ENCODE assay signal across 1 cellular context in genomic region chr5:146185161-146185560, GRCh38.
TF ChIP-seq lines count a peak whose summit lies in the region.

No MANE protein-coding gene starts in this region.

TF ChIP-seq in GM23338, 12 proteins besides CTCF, POLR2A, EP300 and RAD21:
- TF ChIP-seq, protein P1, sequence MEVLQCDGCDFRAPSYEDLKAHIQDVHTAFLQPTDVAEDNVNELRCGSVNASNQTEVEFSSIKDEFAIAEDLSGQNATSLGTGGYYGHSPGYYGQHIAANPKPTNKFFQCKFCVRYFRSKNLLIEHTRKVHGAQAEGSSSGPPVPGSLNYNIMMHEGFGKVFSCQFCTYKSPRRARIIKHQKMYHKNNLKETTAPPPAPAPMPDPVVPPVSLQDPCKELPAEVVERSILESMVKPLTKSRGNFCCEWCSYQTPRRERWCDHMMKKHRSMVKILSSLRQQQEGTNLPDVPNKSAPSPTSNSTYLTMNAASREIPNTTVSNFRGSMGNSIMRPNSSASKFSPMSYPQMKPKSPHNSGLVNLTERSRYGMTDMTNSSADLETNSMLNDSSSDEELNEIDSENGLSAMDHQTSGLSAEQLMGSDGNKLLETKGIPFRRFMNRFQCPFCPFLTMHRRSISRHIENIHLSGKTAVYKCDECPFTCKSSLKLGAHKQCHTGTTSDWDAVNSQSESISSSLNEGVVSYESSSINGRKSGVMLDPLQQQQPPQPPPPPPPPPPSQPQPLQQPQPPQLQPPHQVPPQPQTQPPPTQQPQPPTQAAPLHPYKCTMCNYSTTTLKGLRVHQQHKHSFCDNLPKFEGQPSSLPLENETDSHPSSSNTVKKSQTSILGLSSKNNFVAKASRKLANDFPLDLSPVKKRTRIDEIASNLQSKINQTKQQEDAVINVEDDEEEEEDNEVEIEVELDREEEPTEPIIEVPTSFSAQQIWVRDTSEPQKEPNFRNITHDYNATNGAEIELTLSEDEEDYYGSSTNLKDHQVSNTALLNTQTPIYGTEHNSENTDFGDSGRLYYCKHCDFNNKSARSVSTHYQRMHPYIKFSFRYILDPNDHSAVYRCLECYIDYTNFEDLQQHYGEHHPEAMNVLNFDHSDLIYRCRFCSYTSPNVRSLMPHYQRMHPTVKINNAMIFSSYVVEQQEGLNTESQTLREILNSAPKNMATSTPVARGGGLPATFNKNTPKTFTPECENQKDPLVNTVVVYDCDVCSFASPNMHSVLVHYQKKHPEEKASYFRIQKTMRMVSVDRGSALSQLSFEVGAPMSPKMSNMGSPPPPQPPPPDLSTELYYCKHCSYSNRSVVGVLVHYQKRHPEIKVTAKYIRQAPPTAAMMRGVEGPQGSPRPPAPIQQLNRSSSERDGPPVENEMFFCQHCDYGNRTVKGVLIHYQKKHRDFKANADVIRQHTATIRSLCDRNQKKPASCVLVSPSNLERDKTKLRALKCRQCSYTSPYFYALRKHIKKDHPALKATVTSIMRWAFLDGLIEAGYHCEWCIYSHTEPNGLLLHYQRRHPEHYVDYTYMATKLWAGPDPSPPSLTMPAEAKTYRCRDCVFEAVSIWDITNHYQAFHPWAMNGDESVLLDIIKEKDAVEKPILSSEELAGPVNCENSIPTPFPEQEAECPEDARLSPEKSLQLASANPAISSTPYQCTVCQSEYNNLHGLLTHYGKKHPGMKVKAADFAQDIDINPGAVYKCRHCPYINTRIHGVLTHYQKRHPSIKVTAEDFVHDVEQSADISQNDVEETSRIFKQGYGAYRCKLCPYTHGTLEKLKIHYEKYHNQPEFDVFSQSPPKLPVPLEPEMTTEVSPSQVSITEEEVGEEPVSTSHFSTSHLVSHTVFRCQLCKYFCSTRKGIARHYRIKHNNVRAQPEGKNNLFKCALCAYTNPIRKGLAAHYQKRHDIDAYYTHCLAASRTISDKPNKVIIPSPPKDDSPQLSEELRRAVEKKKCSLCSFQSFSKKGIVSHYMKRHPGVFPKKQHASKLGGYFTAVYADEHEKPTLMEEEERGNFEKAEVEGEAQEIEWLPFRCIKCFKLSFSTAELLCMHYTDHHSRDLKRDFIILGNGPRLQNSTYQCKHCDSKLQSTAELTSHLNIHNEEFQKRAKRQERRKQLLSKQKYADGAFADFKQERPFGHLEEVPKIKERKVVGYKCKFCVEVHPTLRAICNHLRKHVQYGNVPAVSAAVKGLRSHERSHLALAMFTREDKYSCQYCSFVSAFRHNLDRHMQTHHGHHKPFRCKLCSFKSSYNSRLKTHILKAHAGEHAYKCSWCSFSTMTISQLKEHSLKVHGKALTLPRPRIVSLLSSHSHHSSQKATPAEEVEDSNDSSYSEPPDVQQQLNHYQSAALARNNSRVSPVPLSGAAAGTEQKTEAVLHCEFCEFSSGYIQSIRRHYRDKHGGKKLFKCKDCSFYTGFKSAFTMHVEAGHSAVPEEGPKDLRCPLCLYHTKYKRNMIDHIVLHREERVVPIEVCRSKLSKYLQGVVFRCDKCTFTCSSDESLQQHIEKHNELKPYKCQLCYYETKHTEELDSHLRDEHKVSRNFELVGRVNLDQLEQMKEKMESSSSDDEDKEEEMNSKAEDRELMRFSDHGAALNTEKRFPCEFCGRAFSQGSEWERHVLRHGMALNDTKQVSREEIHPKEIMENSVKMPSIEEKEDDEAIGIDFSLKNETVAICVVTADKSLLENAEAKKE (CRISPR knock-in tag; IDR thresholded peaks at IDR 0.05), result no peak
- no peak for TF ChIP-seq ETS1 (IDR thresholded peaks at IDR 0.05)
- TF ChIP-seq ZNF331 (CRISPR knock-in tag; IDR thresholded peaks at IDR 0.05; ENCODE audit: low read depth), result no peak
